28 cellular contexts compared by ENCODE assay signal in the genomic region with DNA sequence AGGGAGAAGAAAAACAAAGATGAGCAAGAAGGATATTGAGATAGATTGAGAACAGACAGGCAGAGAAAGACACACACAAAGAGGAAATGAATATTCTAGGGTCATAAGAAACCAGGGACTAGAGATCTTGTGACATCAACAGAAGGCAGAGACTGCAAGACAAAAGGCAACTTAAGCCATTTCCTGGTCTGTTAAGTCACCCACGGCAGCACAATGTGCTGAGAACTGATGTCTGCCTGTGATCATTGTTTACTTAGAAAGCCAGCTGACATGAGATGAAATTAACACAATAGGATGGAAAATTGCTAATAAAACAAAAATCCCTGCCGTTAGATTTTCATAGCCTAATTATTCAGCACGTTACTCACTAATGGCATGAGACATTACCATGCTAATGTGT.
DNase-seq lines count a peak whose midpoint lies in the region; ATAC-seq and TF ChIP-seq lines count a peak whose summit lies in the region.
"Had no signal": no experiment of that assay in that cellular context is flagged by ENCODE, and none has a peak within 500 bp of the region (broad histone marks: within the 10 kb centered on the region; RNA-seq: fewer than 3 reads in every experiment).

No MANE protein-coding gene starts in this region.

- ATAC-seq in WTC11: peak; percentile 66
- ATAC-seq in stimulated activated naive CD8-positive, alpha-beta T cell treated with anti-CD3 and anti-CD28 coated beads, Interleukin-15, amount 100 ng/mL, for 72 hours: no peak
- ATAC-seq: activated CD4-positive, alpha-beta T cell treated with anti-CD3 and anti-CD28 coated beads for 36 hours; activated T-cell treated with anti-CD3 and anti-CD28 coated beads, Interleukin-2, amount 50 U/mL, for 4 hours; left lobe of liver; naive thymus-derived CD8-positive, alpha-beta T cell; pancreas; right cardiac atrium had no signal

- peaks cover 17% of the 10 kb centered on the region for H3K4me1 ChIP-seq in HUES64 (ENCODE audit: insufficient read depth, low read length)
- H3K4me1 ChIP-seq: pancreas, tibial nerve had no signal

- H3K4me3 ChIP-seq in HUES64 (ENCODE audit: low read length) (no peak overlapping the region), neural cell (ENCODE audit: low read length) (no peak overlapping the region), MG63 (no peak overlapping the region)
- H3K4me3 ChIP-seq: pancreas, tibial nerve had no signal

- H3K4me3 Mint-ChIP-seq in WTC11: peak overlapping the region; percentile 2
- no peak overlapping the region for H3K4me3 Mint-ChIP-seq in stimulated activated naive CD8-positive, alpha-beta T cell treated with anti-CD3 and anti-CD28 coated beads, Interleukin-15, amount 100 ng/mL, for 72 hours
- H3K4me3 Mint-ChIP-seq: activated CD4-positive, alpha-beta T cell treated with anti-CD3 and anti-CD28 coated beads for 36 hours; activated naive CD4-positive, alpha-beta T cell treated with anti-CD3 and anti-CD28 coated beads for 36 hours; activated T-cell treated with anti-CD3 and anti-CD28 coated beads, Interleukin-2, amount 50 U/mL, for 4 hours; B cell; immature natural killer cell; mesothelial cell of epicardium; naive thymus-derived CD8-positive, alpha-beta T cell; stimulated activated naive CD8-positive, alpha-beta T cell treated with anti-CD3 and anti-CD28 coated beads, Interleukin-15, Interleukin-2, amounts not matched to agents 100 ng/mL and 50 ng/mL, for 24 hours had no signal

- no peak for TF ChIP-seq CTCF in WTC11 (IDR thresholded peaks at IDR 0.05)
- TF ChIP-seq CTCF in neural cell (IDR thresholded peaks at IDR 0.05; ENCODE audit: poor library complexity, severe bottlenecking): no peak

- H3K4me1 Mint-ChIP-seq in WTC11: peaks cover 46% of the 10 kb centered on the region
- H3K4me1 Mint-ChIP-seq in stimulated activated naive CD8-positive, alpha-beta T cell treated with anti-CD3 and anti-CD28 coated beads, Interleukin-15, amount 100 ng/mL, for 72 hours: no peaks in the 10 kb centered on the region
- H3K4me1 Mint-ChIP-seq: activated CD4-positive, alpha-beta T cell treated with anti-CD3 and anti-CD28 coated beads for 36 hours; B cell; immature natural killer cell; naive thymus-derived CD8-positive, alpha-beta T cell had no signal

- H3K9me3 Mint-ChIP-seq in WTC11: peaks cover 8% of the 10 kb centered on the region
- peaks cover 0 to 7% of the 10 kb centered on the region in 2 donors for H3K9me3 Mint-ChIP-seq in stimulated activated naive CD8-positive, alpha-beta T cell treated with anti-CD3 and anti-CD28 coated beads, Interleukin-15, amount 100 ng/mL, for 72 hours
- H3K9me3 Mint-ChIP-seq: activated naive CD4-positive, alpha-beta T cell treated with anti-CD3 and anti-CD28 coated beads for 36 hours; mesothelial cell of epicardium had no signal

- no peaks in the 10 kb centered on the region for H3K27me3 ChIP-seq in HUES64 (ENCODE audit: insufficient read depth, low read length)
- no peaks in the 10 kb centered on the region for H3K27me3 ChIP-seq in neural cell (ENCODE audit: insufficient read depth, low read depth, low read length)
- H3K27me3 ChIP-seq in MG63: 0 out of 2 replicates have a peak, but pooled peaks cover 2% of the 10 kb centered on the region
- H3K27me3 ChIP-seq: pancreas, tibial nerve had no signal

- H3K36me3 ChIP-seq in HUES64 (ENCODE audit: insufficient read depth, low read length) (no peaks in the 10 kb centered on the region), neural cell (ENCODE audit: insufficient read depth, low read length) (no peaks in the 10 kb centered on the region), MG63 (no peaks in the 10 kb centered on the region)
- H3K36me3 ChIP-seq: pancreas, tibial nerve had no signal

- H3K79me2 ChIP-seq in neural cell (replicated peaks; ENCODE audit: insufficient read depth, low read length): no peaks in the 10 kb centered on the region

- peak overlapping the region; percentile 82 for H3K27ac Mint-ChIP-seq in WTC11
- H3K27ac Mint-ChIP-seq in stimulated activated naive CD8-positive, alpha-beta T cell treated with anti-CD3 and anti-CD28 coated beads, Interleukin-15, amount 100 ng/mL, for 72 hours: no peak overlapping the region
- H3K27ac Mint-ChIP-seq: activated CD4-positive, alpha-beta T cell treated with anti-CD3 and anti-CD28 coated beads for 36 hours; activated naive CD4-positive, alpha-beta T cell treated with anti-CD3 and anti-CD28 coated beads for 36 hours; B cell; immature natural killer cell; mesothelial cell of epicardium; naive thymus-derived CD8-positive, alpha-beta T cell; stimulated activated naive CD8-positive, alpha-beta T cell treated with anti-CD3 and anti-CD28 coated beads, Interleukin-15, Interleukin-2, amounts not matched to agents 100 ng/mL and 50 ng/mL, for 24 hours had no signal

- peak; percentile 22 to 75 for DNase-seq in NCI-H2081 (lab: John Stamatoyannopoulos, UW)
- DNase-seq in NCI-H2081 treated with DMSO at 0.1 percent for 48 hours (lab: John Stamatoyannopoulos, UW): no peak
- no peak for DNase-seq in WTC11 (ENCODE audit: low spot score)
- DNase-seq in stimulated activated naive CD8-positive, alpha-beta T cell treated with anti-CD3 and anti-CD28 coated beads, Interleukin-15, amount 100 ng/mL, for 72 hours: no peak
- no peak for DNase-seq in MG63
- no peak for DNase-seq in COLO829 (ENCODE audit: low spot score)
- DNase-seq: activated CD4-positive, alpha-beta T cell treated with anti-CD3 and anti-CD28 coated beads for 36 hours; activated naive CD4-positive, alpha-beta T cell treated with anti-CD3 and anti-CD28 coated beads for 36 hours; activated T-cell treated with anti-CD3 and anti-CD28 coated beads, Interleukin-2, amount 50 U/mL, for 4 hours; amygdala; Calu3; cortex of kidney; GOT3; head of caudate nucleus; immature natural killer cell; naive thymus-derived CD8-positive, alpha-beta T cell; pancreas; right cardiac atrium; SHP77 treated with DMSO at 0.1 percent for 48 hours; stimulated activated CD4-positive, alpha-beta T cell treated with anti-CD3 and anti-CD28 coated beads, Interleukin-12 subunit alpha, Interleukin-12 subunit beta, amount 100 ng/mL, for 4 hours; stimulated activated CD4-positive, alpha-beta T cell treated with anti-CD3 and anti-CD28 coated beads, Interleukin-4, amount 100 ng/mL, for 4 hours had no signal

- POLR2A ChIA-PET in WTC11 (lab: Charles Lee): no interaction called here

- no peaks in the 10 kb centered on the region for H3F3A ChIP-seq in neural cell (ENCODE audit: insufficient read depth, low read length, poor library complexity, severe bottlenecking)

- no peak overlapping the region for H3K4me2 ChIP-seq in neural cell (ENCODE audit: low read length)

- CTCF ChIA-PET in WTC11 (lab: Charles Lee): interaction anchor here (1.6 kb wide), 1 partner anchor 18 kb away, joined by 3 read pairs; no protein-coding TSS in a partner anchor

- H3K9ac ChIP-seq in HUES64 (ENCODE audit: low read depth, low read length): no peak overlapping the region
- H3K9ac ChIP-seq in neural cell (ENCODE audit: low read length): no peak overlapping the region

- peak overlapping the region; percentile 29 for H2AFZ ChIP-seq in neural cell (ENCODE audit: low read depth, low read length)

- H3K27ac ChIP-seq in HUES64 (ENCODE audit: low read depth, low read length) (peak overlapping the region; percentile 62; the same call in 1 of the 2 replicates), neural cell (ENCODE audit: low read length) (no peak overlapping the region)
- H3K27ac ChIP-seq: pancreas, tibial nerve had no signal

- H3K9me3 ChIP-seq in HUES64 (ENCODE audit: insufficient read depth, low read depth, low read length) (no peaks in the 10 kb centered on the region), neural cell (ENCODE audit: low read length) (no peaks in the 10 kb centered on the region), MG63 (no peaks in the 10 kb centered on the region)
- H3K9me3 ChIP-seq: pancreas, tibial nerve had no signal

- no peaks in the 10 kb centered on the region for H3K9me2 ChIP-seq in neural cell (ENCODE audit: insufficient read depth, low read length)

- 18% methylated on average over 1 of the region's 3 CpGs for WGBS in HUES64

- TF ChIP-seq EP300 in neural cell (conservative IDR thresholded peaks at IDR 0.05; ENCODE audit: poor library complexity, severe bottlenecking): no peak

- no peaks in the 10 kb centered on the region; the same call in 1 of the 2 replicates for H3K27me3 Mint-ChIP-seq in WTC11 (ENCODE audit: low read depth)
- H3K27me3 Mint-ChIP-seq in stimulated activated naive CD8-positive, alpha-beta T cell treated with anti-CD3 and anti-CD28 coated beads, Interleukin-15, amount 100 ng/mL, for 72 hours: peaks cover 18% of the 10 kb centered on the region

- TF ChIP-seq RAD21 in neural cell (conservative IDR thresholded peaks at IDR 0.05): no peak

- no peaks in the 10 kb centered on the region for H4K20me1 ChIP-seq in neural cell (ENCODE audit: insufficient read depth)

- no peaks in the 10 kb centered on the region for H3K36me3 Mint-ChIP-seq in WTC11
- H3K36me3 Mint-ChIP-seq: immature natural killer cell; mesothelial cell of epicardium; naive thymus-derived CD8-positive, alpha-beta T cell had no signal

TF ChIP-seq in WTC11, 78 proteins besides CTCF, POLR2A, EP300 and RAD21 (continues in another document):
- TF ChIP-seq FOXK1 (CRISPR knock-in tag; IDR thresholded peaks at IDR 0.05): peak; percentile 68; the same call in 1 of the 2 replicates

TF ChIP-seq in neural cell, 6 proteins besides CTCF, POLR2A, EP300 and RAD21 (continues in another document):
- TF ChIP-seq TAF1 (IDR thresholded peaks at IDR 0.05; ENCODE audit: low read depth) (no peak), EZH2 (IDR thresholded peaks at IDR 0.05; ENCODE audit: borderline replicate concordance, insufficient read depth, low read length, poor library complexity, severe bottlenecking) (no peak)

Comparison
In these comparisons a context has a peak if more than half of its experiments do, and no peak if none do; other contexts are left out.
1. DNase-seq: peak in NCI-H2081 (2 of 2); none in NCI-H2081 treated with DMSO at 0.1 percent for 48 hours (single experiment), WTC11 (single experiment), stimulated activated naive CD8-positive, alpha-beta T cell treated with anti-CD3 and anti-CD28 coated beads, Interleukin-15, amount 100 ng/mL, for 72 hours (0 of 2), MG63 (single experiment) and COLO829 (single experiment).